12 cellular contexts compared by ENCODE assay signal in genomic region chr12:24754690-24755638, GRCh38.
DNase-seq lines count a peak whose midpoint lies in the region; ATAC-seq and TF ChIP-seq lines count a peak whose summit lies in the region.
"Had no signal": no experiment of that assay in that cellular context is flagged by ENCODE, and none has a peak within 500 bp of the region (broad histone marks: within the 10 kb centered on the region; RNA-seq: fewer than 3 reads in every experiment).

No MANE protein-coding gene starts in this region.

- peak overlapping the region; percentile 17 for H2AFZ ChIP-seq in smooth muscle cell (ENCODE audit: low read depth)
- no peak overlapping the region for H2AFZ ChIP-seq in neuronal stem cell (ENCODE audit: low read length)
- no peak overlapping the region for H2AFZ ChIP-seq in Karpas-422 (ENCODE audit: low read length)

- no peak overlapping the region for H4K91ac ChIP-seq in neuronal stem cell (ENCODE audit: low read depth, low read length, poor library complexity)

- no peak overlapping the region for H2BK5ac ChIP-seq in neuronal stem cell (ENCODE audit: low read length)

- H3K9ac ChIP-seq in smooth muscle cell (ENCODE audit: low read depth) (peak overlapping the region; percentile 31), neuronal stem cell (ENCODE audit: low read depth, low read length, poor library complexity) (no peak overlapping the region), Karpas-422 (ENCODE audit: low read length) (no peak overlapping the region)

- CTCF ChIA-PET in activated CD4-positive, alpha-beta T cell treated with anti-CD3 and anti-CD28 coated beads for 36 hours (lab: Charles Lee), result interaction anchor here (0.5 to 1.1 kb wide), 3 partner anchors 11 to 328 kb away, joined by 3 to 4 read pairs (median 4); no protein-coding TSS in a partner anchor

- no peak overlapping the region for H3K23ac ChIP-seq in neuronal stem cell (ENCODE audit: low read depth, low read length, poor library complexity)

- H3K4ac ChIP-seq in neuronal stem cell (ENCODE audit: low read length), result no peak overlapping the region

- no peaks in the 10 kb centered on the region for H3K9me3 Mint-ChIP-seq in activated CD4-positive, alpha-beta T cell treated with anti-CD3 and anti-CD28 coated beads for 36 hours (ENCODE audit: low read depth)
- H3K9me3 Mint-ChIP-seq: activated naive CD8-positive, alpha-beta T cell treated with anti-CD3 and anti-CD28 coated beads, Interleukin-2, amount 10 ng/mL, durations not matched to agents 7 days and 5 days; nephron progenitor cell had no signal

- H3K4me1 Mint-ChIP-seq in activated CD4-positive, alpha-beta T cell treated with anti-CD3 and anti-CD28 coated beads for 36 hours, result peaks cover 31% of the 10 kb centered on the region
- H3K4me1 Mint-ChIP-seq: activated naive CD8-positive, alpha-beta T cell treated with anti-CD3 and anti-CD28 coated beads, Interleukin-2, amount 10 ng/mL, durations not matched to agents 7 days and 5 days had no signal

- H3K4me3 ChIP-seq in RWPE2 (ENCODE audit: severe bottlenecking) (no peak overlapping the region), foreskin fibroblast (ENCODE audit: low read depth in 1 of 2, low read length in 2 of 2) (no peak overlapping the region), smooth muscle cell (no peak overlapping the region), neuronal stem cell (ENCODE audit: low read length in 2 of 2) (no peak overlapping the region), Karpas-422 (ENCODE audit: low read length) (no peak overlapping the region)
- H3K4me3 ChIP-seq: gastrocnemius medialis had no signal

- H3K27ac ChIP-seq in RWPE2 (ENCODE audit: poor library complexity, severe bottlenecking) (peak overlapping the region; percentile 56), smooth muscle cell (ENCODE audit: low read depth) (peak overlapping the region; percentile 89), neuronal stem cell (replicated peaks; ENCODE audit: low read length) (no peak overlapping the region), Karpas-422 (ENCODE audit: low read length) (no peak overlapping the region)
- H3K27ac ChIP-seq: gastrocnemius medialis had no signal

- no peak overlapping the region for H3K14ac ChIP-seq in neuronal stem cell (ENCODE audit: low read length)

- H3K9me2 ChIP-seq in Karpas-422 (replicated peaks; ENCODE audit: insufficient read depth, low read length), result no peaks in the 10 kb centered on the region

- 39% methylated on average over 7 of the region's 7 CpGs for WGBS in smooth muscle cell (ENCODE audit: low lambda C conversion rate)
- WGBS in neuronal stem cell (ENCODE audit: extremely low coverage in 2 of 2, insufficient read length in 2 of 2, insufficient replicate concordance in 1 of 2), 2 donors, result no CpG with 5 or more reads among the region's 7 CpGs

- no peak overlapping the region for H2BK12ac ChIP-seq in neuronal stem cell (ENCODE audit: low read length)

- H2BK120ac ChIP-seq in neuronal stem cell (ENCODE audit: low read depth, low read length), result no peak overlapping the region

- peak overlapping the region; percentile 84 for H3K27ac Mint-ChIP-seq in activated CD4-positive, alpha-beta T cell treated with anti-CD3 and anti-CD28 coated beads for 36 hours
- H3K27ac Mint-ChIP-seq: activated naive CD8-positive, alpha-beta T cell treated with anti-CD3 and anti-CD28 coated beads, Interleukin-2, amount 10 ng/mL, durations not matched to agents 7 days and 5 days; nephron progenitor cell had no signal

- intact Hi-C loops in activated CD4-positive, alpha-beta T cell treated with anti-CD3 and anti-CD28 coated beads for 36 hours (cut with DNase I, micrococcal nuclease), result loop anchor here (1.0 kb wide), 5 partner anchors 9 to 84 kb away; no protein-coding TSS in a partner anchor

- H4K20me1 ChIP-seq in smooth muscle cell (ENCODE audit: low read depth) (no peaks in the 10 kb centered on the region), Karpas-422 (ENCODE audit: insufficient read depth, low read depth, low read length) (no peaks in the 10 kb centered on the region)

- TF ChIP-seq CTCF in RWPE2 (IDR thresholded peaks at IDR 0.05; ENCODE audit: poor library complexity, severe bottlenecking) (no peak), foreskin fibroblast (IDR thresholded peaks at IDR 0.05; ENCODE audit: low read depth, low read length) (no peak), smooth muscle cell (IDR thresholded peaks at IDR 0.05; ENCODE audit: borderline replicate concordance, insufficient read depth, poor library complexity, severe bottlenecking) (no peak)

- ATAC-seq in activated CD4-positive, alpha-beta T cell treated with anti-CD3 and anti-CD28 coated beads for 36 hours, result peak; percentile 92
- ATAC-seq in RWPE2 (ENCODE audit: low read depth), result peak; percentile 98
- ATAC-seq in GM18868 (IDR thresholded peaks at IDR 0.05; ENCODE audit: unreplicated experiment), result no peak
- ATAC-seq: gastrocnemius medialis had no signal

- H3F3A ChIP-seq in smooth muscle cell (ENCODE audit: low read depth), result peaks cover 25% of the 10 kb centered on the region

- H3K4me2 ChIP-seq in smooth muscle cell (peak overlapping the region; percentile 73), neuronal stem cell (ENCODE audit: insufficient read depth, low read length, poor library complexity, severe bottlenecking) (no peak overlapping the region), Karpas-422 (ENCODE audit: low read depth, low read length, poor library complexity, severe bottlenecking) (no peak overlapping the region)

- H3K79me1 ChIP-seq in neuronal stem cell (ENCODE audit: low read depth, low read length), result no peaks in the 10 kb centered on the region

- H3K27me3 Mint-ChIP-seq in activated CD4-positive, alpha-beta T cell treated with anti-CD3 and anti-CD28 coated beads for 36 hours, result peaks cover 16% of the 10 kb centered on the region

- DNase-seq in activated CD4-positive, alpha-beta T cell treated with anti-CD3 and anti-CD28 coated beads for 36 hours, result peak; percentile 47
- no peak for DNase-seq in activated CD4-positive, alpha-beta T cell treated with anti-CD3 and anti-CD28 coated beads for 1 hour
- DNase-seq in RWPE2 (ENCODE audit: low spot score) (peak; percentile 30), foreskin fibroblast (peak; percentile 57 to 59), smooth muscle cell (lab: John Stamatoyannopoulos, UW; ENCODE audit: unreplicated experiment) (no peak), neuronal stem cell (ENCODE audit: low spot score) (no peak), Karpas-422 (no peak)
- DNase-seq: activated naive CD8-positive, alpha-beta T cell treated with anti-CD3 and anti-CD28 coated beads, Interleukin-2, amount 10 ng/mL, durations not matched to agents 7 days and 5 days; gastrocnemius medialis; NCI-H2171 treated with DMSO at 0.1 percent for 48 hours; nephron progenitor cell had no signal

- H3K4me1 ChIP-seq in RWPE2 (ENCODE audit: insufficient read depth, poor library complexity, severe bottlenecking) (peaks cover 12% of the 10 kb centered on the region), smooth muscle cell (ENCODE audit: low read depth) (peaks cover 44% of the 10 kb centered on the region), neuronal stem cell (ENCODE audit: control insufficient read depth in 2 of 2, insufficient read depth in 1 of 2, low read depth in 1 of 2, low read length in 2 of 2) (peaks cover 5 to 10% of the 10 kb centered on the region in 2 donors), Karpas-422 (ENCODE audit: low read length) (no peaks in the 10 kb centered on the region)
- H3K4me1 ChIP-seq: gastrocnemius medialis had no signal

- POLR2A ChIA-PET in activated CD4-positive, alpha-beta T cell treated with anti-CD3 and anti-CD28 coated beads for 36 hours (lab: Charles Lee), result interaction anchor here (0.6 to 1.2 kb wide), 3 partner anchors 67 to 85 kb away, joined by 3 to 6 read pairs (median 3); no protein-coding TSS in a partner anchor

- H3K36me3 Mint-ChIP-seq in activated CD4-positive, alpha-beta T cell treated with anti-CD3 and anti-CD28 coated beads for 36 hours (ENCODE audit: low read depth), result no peaks in the 10 kb centered on the region
- H3K36me3 Mint-ChIP-seq: activated naive CD8-positive, alpha-beta T cell treated with anti-CD3 and anti-CD28 coated beads, Interleukin-2, amount 10 ng/mL, durations not matched to agents 7 days and 5 days had no signal

- H3K36me3 ChIP-seq in RWPE2 (ENCODE audit: low read depth), result no peaks in the 10 kb centered on the region
- no peaks in the 10 kb centered on the region for H3K36me3 ChIP-seq in smooth muscle cell (ENCODE audit: low read depth)
- no peaks in the 10 kb centered on the region for H3K36me3 ChIP-seq in neuronal stem cell (replicated peaks in 1 of 2; ENCODE audit: control insufficient read depth in 2 of 2, insufficient read depth in 2 of 2, low read length in 2 of 2)
- H3K36me3 ChIP-seq in Karpas-422 (ENCODE audit: insufficient read depth, low read length), result no peaks in the 10 kb centered on the region
- H3K36me3 ChIP-seq: gastrocnemius medialis had no signal

- H3K18ac ChIP-seq in neuronal stem cell (ENCODE audit: low read length), result no peak overlapping the region

- no peak overlapping the region for H2BK15ac ChIP-seq in neuronal stem cell (ENCODE audit: low read length)

- H3K79me2 ChIP-seq in smooth muscle cell (ENCODE audit: low read depth) (peaks cover 5% of the 10 kb centered on the region), Karpas-422 (ENCODE audit: low read length) (no peaks in the 10 kb centered on the region)

- no peak overlapping the region for H4K8ac ChIP-seq in neuronal stem cell (ENCODE audit: low read depth, low read length)

- no peaks in the 10 kb centered on the region for H3K9me3 ChIP-seq in RWPE2 (ENCODE audit: severe bottlenecking)
- H3K9me3 ChIP-seq in smooth muscle cell (replicated peaks; ENCODE audit: low read depth), result no peaks in the 10 kb centered on the region
- H3K9me3 ChIP-seq in neuronal stem cell (replicated peaks in 1 of 2; ENCODE audit: control insufficient read depth in 2 of 2, insufficient read depth in 1 of 2, low read depth in 1 of 2, low read length in 2 of 2), result no peaks in the 10 kb centered on the region
- H3K9me3 ChIP-seq in Karpas-422 (ENCODE audit: low read length), result no peaks in the 10 kb centered on the region
- H3K9me3 ChIP-seq: gastrocnemius medialis had no signal

- H3K27me3 ChIP-seq in RWPE2 (ENCODE audit: insufficient read depth, poor library complexity, severe bottlenecking), result no peaks in the 10 kb centered on the region
- no peaks in the 10 kb centered on the region for H3K27me3 ChIP-seq in smooth muscle cell (ENCODE audit: low read depth)
- no peaks in the 10 kb centered on the region for H3K27me3 ChIP-seq in neuronal stem cell (ENCODE audit: control insufficient read depth in 3 of 3, insufficient read depth in 3 of 3, low read depth in 1 of 3, low read length in 3 of 3)
- H3K27me3 ChIP-seq in Karpas-422 (ENCODE audit: low read length), result no peaks in the 10 kb centered on the region
- H3K27me3 ChIP-seq: gastrocnemius medialis had no signal

- H3K4me3 Mint-ChIP-seq in activated CD4-positive, alpha-beta T cell treated with anti-CD3 and anti-CD28 coated beads for 36 hours, result no peak overlapping the region
- H3K4me3 Mint-ChIP-seq: activated naive CD8-positive, alpha-beta T cell treated with anti-CD3 and anti-CD28 coated beads, Interleukin-2, amount 10 ng/mL, durations not matched to agents 7 days and 5 days; nephron progenitor cell had no signal

- H2AK5ac ChIP-seq in neuronal stem cell (ENCODE audit: low read depth, low read length), result no peak overlapping the region

Comparison
In these comparisons a context has a peak if more than half of its experiments do, and no peak if none do; other contexts are left out.
1. DNase-seq: peak in activated CD4-positive, alpha-beta T cell treated with anti-CD3 and anti-CD28 coated beads for 36 hours (single experiment), RWPE2 (single experiment) and foreskin fibroblast (2 of 2); none in activated CD4-positive, alpha-beta T cell treated with anti-CD3 and anti-CD28 coated beads for 1 hour (single experiment), smooth muscle cell (single experiment), neuronal stem cell (single experiment) and Karpas-422 (single experiment).
2. H3K27ac ChIP-seq: peak in RWPE2 (single experiment) and smooth muscle cell (single experiment); none in neuronal stem cell (single experiment) and Karpas-422 (single experiment).